Comparison of ENCODE assay signal across 26 cellular contexts in the genomic region with DNA sequence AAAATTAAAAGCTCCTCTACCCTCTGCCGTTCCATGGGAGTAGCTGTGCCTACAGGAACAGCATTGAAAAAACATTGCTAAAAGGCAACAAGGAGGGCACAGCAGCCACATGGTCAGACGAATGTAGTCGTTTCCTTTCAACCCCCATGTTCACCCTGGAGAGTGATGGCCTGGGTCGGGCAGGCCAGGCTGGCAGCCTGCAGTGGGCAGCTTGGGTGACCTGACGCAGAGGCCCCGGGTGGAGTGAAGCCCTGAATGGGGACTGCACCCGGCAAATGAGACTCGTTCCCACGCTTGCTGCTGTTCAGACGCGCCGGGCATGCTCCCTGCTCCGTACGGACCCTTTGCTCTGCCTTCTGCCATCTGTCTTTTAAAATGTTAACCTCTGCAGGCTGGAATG.
"Had no signal": no experiment of that assay in that cellular context is flagged by ENCODE, and none has a peak within 500 bp of the region (broad histone marks: within the 10 kb centered on the region; RNA-seq: fewer than 3 reads in every experiment).

No MANE protein-coding gene starts in this region.

- H3K27ac Mint-ChIP-seq: activated CD4-positive, alpha-beta T cell treated with anti-CD3 and anti-CD28 coated beads for 36 hours; activated CD8-positive, alpha-beta memory T cell treated with anti-CD3 and anti-CD28 coated beads, Interleukin-2, amount 10 ng/mL, durations not matched to agents 7 days and 5 days; activated CD8-positive, alpha-beta T cell treated with anti-CD3 and anti-CD28 coated beads, Interleukin-2, amount 10 ng/mL, durations not matched to agents 7 days and 5 days; activated naive CD8-positive, alpha-beta T cell; activated T-cell treated with anti-CD3 and anti-CD28 coated beads, Interleukin-2, amount 50 U/mL, for 72 hours; effector memory CD8-positive, alpha-beta T cell; immature natural killer cell; naive B cell; T-helper 2 cell treated with Interferon-gamma antibody and Interleukin-4, amounts not matched to agents 5 μg/mL and 100 μg/mL, for 36 hours had no signal

- FAIRE-seq: endothelial cell of umbilical vein had no signal

- H3K4me3 ChIP-seq: colonic mucosa, heart left ventricle, right lobe of liver, skin epidermis, transverse colon had no signal

- H3K36me3 Mint-ChIP-seq: activated CD8-positive, alpha-beta memory T cell treated with anti-CD3 and anti-CD28 coated beads, Interleukin-2, amount 10 ng/mL, durations not matched to agents 7 days and 5 days; activated naive CD8-positive, alpha-beta T cell; immature natural killer cell; naive B cell had no signal

- H3K4me3 Mint-ChIP-seq: activated CD4-positive, alpha-beta T cell treated with anti-CD3 and anti-CD28 coated beads for 36 hours; activated CD8-positive, alpha-beta memory T cell treated with anti-CD3 and anti-CD28 coated beads, Interleukin-2, amount 10 ng/mL, durations not matched to agents 7 days and 5 days; activated CD8-positive, alpha-beta T cell treated with anti-CD3 and anti-CD28 coated beads, Interleukin-2, amount 10 ng/mL, durations not matched to agents 7 days and 5 days; activated naive CD8-positive, alpha-beta T cell; activated T-cell treated with anti-CD3 and anti-CD28 coated beads, Interleukin-2, amount 50 U/mL, for 72 hours; effector memory CD8-positive, alpha-beta T cell; T-helper 2 cell treated with Interferon-gamma antibody and Interleukin-4, amounts not matched to agents 5 μg/mL and 100 μg/mL, for 36 hours had no signal

- H3K36me3 ChIP-seq: colonic mucosa, heart left ventricle, right lobe of liver, transverse colon had no signal

- H3K4me1 Mint-ChIP-seq: activated CD4-positive, alpha-beta T cell treated with anti-CD3 and anti-CD28 coated beads for 36 hours; activated CD8-positive, alpha-beta memory T cell treated with anti-CD3 and anti-CD28 coated beads, Interleukin-2, amount 10 ng/mL, durations not matched to agents 7 days and 5 days; naive B cell had no signal

- H3K27me3 ChIP-seq: colonic mucosa, right lobe of liver, testis, transverse colon had no signal

- H3K9me3 ChIP-seq: right lobe of liver, testis had no signal

- H3K4me1 ChIP-seq: colonic mucosa, heart left ventricle, right lobe of liver, testis, transverse colon had no signal

- ATAC-seq: activated CD4-positive, alpha-beta T cell treated with anti-CD3 and anti-CD28 coated beads for 36 hours; activated CD8-positive, alpha-beta memory T cell treated with anti-CD3 and anti-CD28 coated beads, Interleukin-2, amount 10 ng/mL, durations not matched to agents 7 days and 5 days; activated CD8-positive, alpha-beta T cell treated with anti-CD3 and anti-CD28 coated beads, Interleukin-2, amount 10 ng/mL, durations not matched to agents 7 days and 5 days; activated T-cell treated with anti-CD3 and anti-CD28 coated beads, Interleukin-2, amount 50 U/mL, for 72 hours; effector memory CD8-positive, alpha-beta T cell; left ventricle myocardium superior; stimulated activated naive CD8-positive, alpha-beta T cell treated with anti-CD3 and anti-CD28 coated beads, Interleukin-15, Interleukin-2, amounts not matched to agents 100 U/mL and 50 U/mL, for 24 hours had no signal

- H3K27ac ChIP-seq: colonic mucosa, heart left ventricle, right lobe of liver, skin epidermis, testis, transverse colon had no signal

- DNase-seq: activated CD4-positive, alpha-beta T cell treated with anti-CD3 and anti-CD28 coated beads for 36 hours; activated CD4-positive, CD25-positive, alpha-beta regulatory T cell; activated CD8-positive, alpha-beta memory T cell treated with anti-CD3 and anti-CD28 coated beads, Interleukin-2, amount 10 ng/mL, durations not matched to agents 7 days and 5 days; activated CD8-positive, alpha-beta T cell treated with anti-CD3 and anti-CD28 coated beads, Interleukin-2, amount 10 ng/mL, durations not matched to agents 7 days and 5 days; activated effector memory CD4-positive, alpha-beta T cell treated with Interleukin-2 at 50 U/mL for 16 hours; activated naive CD4-positive, alpha-beta T cell treated with Interleukin-2 at 50 U/mL for 16 hours; activated T-cell treated with anti-CD3 and anti-CD28 coated beads for 4 hours; activated T-cell treated with anti-CD3 and anti-CD28 coated beads, Interleukin-2, amount 50 U/mL, for 72 hours; colonic mucosa; effector memory CD8-positive, alpha-beta T cell; foreskin fibroblast; heart left ventricle; immature natural killer cell; left ventricle myocardium superior; naive B cell; right lobe of liver; stimulated activated CD4-positive, alpha-beta T cell treated with anti-CD3 and anti-CD28 coated beads, Interleukin-12 subunit alpha, Interleukin-12 subunit beta, amount 100 ng/mL, for 4 hours; stimulated activated CD4-positive, alpha-beta T cell treated with anti-CD3 and anti-CD28 coated beads, Interleukin-4, amount 100 ng/mL, for 1 hour; stimulated activated naive CD8-positive, alpha-beta T cell treated with anti-CD3 and anti-CD28 coated beads, Interleukin-15, Interleukin-2, amounts not matched to agents 100 U/mL and 50 U/mL, for 24 hours; T-helper 1 cell; testis; transverse colon had no signal

- H3K27me3 Mint-ChIP-seq: activated CD4-positive, alpha-beta T cell treated with anti-CD3 and anti-CD28 coated beads for 36 hours; activated CD8-positive, alpha-beta memory T cell treated with anti-CD3 and anti-CD28 coated beads, Interleukin-2, amount 10 ng/mL, durations not matched to agents 7 days and 5 days; activated naive CD8-positive, alpha-beta T cell; effector memory CD8-positive, alpha-beta T cell; naive B cell had no signal
